ENCODE assay signal across 8 cellular contexts in the genomic region with DNA sequence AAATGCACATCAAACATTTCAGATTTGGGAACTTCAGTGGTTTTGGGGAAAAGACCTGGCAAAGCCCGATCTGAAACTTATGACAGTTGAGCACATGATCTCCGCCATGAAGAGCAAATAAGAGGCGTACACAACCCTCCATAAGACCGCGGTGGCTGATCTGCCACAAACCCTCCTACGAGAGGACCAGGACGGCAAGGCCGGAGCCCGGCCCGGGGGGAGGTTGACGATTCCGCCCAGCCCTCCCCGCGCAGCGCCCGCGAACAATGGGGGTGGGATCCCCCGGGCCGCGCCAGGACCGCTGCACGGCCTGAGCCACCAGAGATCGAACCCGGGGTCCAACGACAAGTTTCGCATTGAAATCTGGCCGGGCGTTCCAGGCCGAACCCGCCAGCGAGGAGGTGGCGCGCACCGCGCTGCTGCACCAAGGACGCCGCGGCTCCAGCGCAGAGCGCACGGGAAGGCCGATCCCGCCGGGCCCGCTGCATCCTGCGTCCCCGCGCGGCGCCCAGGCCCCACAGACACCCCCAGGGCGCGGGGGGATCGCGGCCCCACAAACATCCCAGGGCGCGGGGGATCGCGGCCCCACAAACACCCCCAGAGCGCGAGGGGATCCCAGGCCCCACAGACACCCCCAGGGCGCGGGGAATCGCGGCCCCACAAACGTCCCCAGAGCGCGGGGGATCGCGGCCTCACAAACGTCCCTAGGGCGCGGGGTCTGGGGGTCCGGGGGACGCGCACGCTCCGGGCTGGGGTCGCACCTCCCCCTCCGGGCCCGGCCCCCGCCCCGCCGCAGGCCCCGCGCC. TPM values are rescaled to one million over a fixed set of nuclear protein-coding genes. Genes with fewer than 3 reads are reported as not detected.
DNase-seq lines count a peak whose midpoint lies in the region; ATAC-seq and TF ChIP-seq lines count a peak whose summit lies in the region.

No MANE protein-coding gene starts in this region.

- H3K36me3 ChIP-seq in BJ (ENCODE audit: control insufficient read depth, insufficient read depth, low read length) = no peaks in the 10 kb centered on the region
- H3K36me3 ChIP-seq in MG63 = peaks cover 7% of the 10 kb centered on the region; the same call in 1 of the 2 replicates

- H3K9me3 Mint-ChIP-seq in endothelial cell (ENCODE audit: unreplicated experiment) = no peaks in the 10 kb centered on the region

- CTCF ChIA-PET in BJ (lab: Yijun Ruan, JAX) = no interaction called here

- DNase-seq in BJ (ENCODE audit: low read depth) = no peak
- DNase-seq in MG63 = peak; percentile 43
- DNase-seq in endothelial cell (ENCODE audit: low spot score) = peak; percentile 44
- DNase-seq in midbrain (lab: John Stamatoyannopoulos, UW) = peak; percentile 68
- DNase-seq in HPDE6-E6E7 (ENCODE audit: extremely low spot score) = no peak
- DNase-seq in NCI-H2196 treated with DMSO at 0.1 percent for 48 hours (lab: John Stamatoyannopoulos, UW; ENCODE audit: unreplicated experiment) = no peak

- H3K4me3 ChIP-seq in BJ (ENCODE audit: low read depth, low read length) (peak overlapping the region; percentile 86), MG63 (peak overlapping the region; percentile 92)

- POLR2A ChIA-PET in BJ (lab: Charles Lee) = no interaction called here

- peak overlapping the region; percentile 90 for H3K4me3 Mint-ChIP-seq in endothelial cell (ENCODE audit: unreplicated experiment)

- H3K9me3 ChIP-seq in MG63 = no peaks in the 10 kb centered on the region

- no peaks in the 10 kb centered on the region for H3K27me3 ChIP-seq in BJ (ENCODE audit: control insufficient read depth, insufficient read depth, low read length)
- no peaks in the 10 kb centered on the region for H3K27me3 ChIP-seq in MG63

- H3K36me3 Mint-ChIP-seq in endothelial cell (ENCODE audit: low read depth, unreplicated experiment) = peaks cover 6% of the 10 kb centered on the region

- ATAC-seq in HG02759 (IDR thresholded peaks at IDR 0.05; ENCODE audit: unreplicated experiment) (no peak), GM21717 (IDR thresholded peaks at IDR 0.05; ENCODE audit: unreplicated experiment) (no peak)

- H3K27ac Mint-ChIP-seq in endothelial cell (ENCODE audit: unreplicated experiment) = peak overlapping the region; percentile 19

- peaks cover 13% of the 10 kb centered on the region for H3K27me3 Mint-ChIP-seq in endothelial cell (ENCODE audit: unreplicated experiment)

- no peak for TF ChIP-seq CTCF in BJ (IDR thresholded peaks at IDR 0.05; ENCODE audit: insufficient read depth, low read depth, low read length)
- no peak for TF ChIP-seq CTCF in endothelial cell (IDR thresholded peaks at IDR 0.05; ENCODE audit: unreplicated experiment)

- peaks cover 11% of the 10 kb centered on the region for H3K4me1 Mint-ChIP-seq in endothelial cell (ENCODE audit: unreplicated experiment)

RNA-seq across cellular contexts. Expression of a gene that starts 0.6 kb away (rescaled TPM):
- 6.7 and 9.3 TPM in 2 replicates for polyA plus RNA-seq in BJ (2011; rRNA removed)
- polyA minus RNA-seq in BJ (2011; rRNA and poly(A)+ RNA removed) = 9.8 and 18.6 TPM in 2 replicates
- 10.7 and 10.9 TPM in 2 replicates for total RNA-seq in MG63 (2014; rRNA removed; shearing (Covaris generic); ENCODE audit: low replicate concordance)
- 13.1 TPM for total RNA-seq in endothelial cell (ENCODE audit: unreplicated experiment)

Comparison
In these comparisons a context has a peak if more than half of its experiments do, and no peak if none do; other contexts are left out.
1. DNase-seq: peak in MG63 (single experiment), endothelial cell (single experiment) and midbrain (single experiment); none in BJ (single experiment), HPDE6-E6E7 (single experiment) and NCI-H2196 treated with DMSO at 0.1 percent for 48 hours (single experiment).